In the genomic region with DNA sequence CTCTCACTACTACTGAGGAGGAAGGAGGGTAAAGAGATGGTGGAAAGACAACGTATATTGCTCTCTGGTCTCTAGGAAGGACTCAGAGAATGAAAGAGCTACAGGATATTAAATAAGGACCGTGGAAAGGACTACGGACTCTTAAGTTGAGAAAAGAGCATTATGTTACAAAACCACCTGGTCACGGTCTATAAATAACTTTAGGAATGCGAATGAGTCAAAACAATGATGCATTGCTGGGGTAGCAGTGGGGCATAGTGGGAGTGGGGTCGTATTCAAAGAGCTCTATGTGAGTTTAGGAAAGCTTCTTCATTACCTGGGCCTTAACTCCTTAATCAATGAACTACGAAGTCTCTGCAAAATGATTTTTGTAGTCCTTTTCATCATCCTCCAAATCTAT, we compare ENCODE assay signal across 19 cellular contexts.
A peak's percentile ranks its signal among the peaks of the same experiment; 100 is the strongest.
DNase-seq lines count a peak whose midpoint lies in the region; ATAC-seq, FAIRE-seq and TF ChIP-seq lines count a peak whose summit lies in the region.
"Had no signal": no experiment of that assay in that cellular context is flagged by ENCODE, and none has a peak within 500 bp of the region (broad histone marks: within the 10 kb centered on the region; RNA-seq: fewer than 3 reads in every experiment).

No MANE protein-coding gene starts in this region.

- H3K4me1 ChIP-seq in GM23338 (ENCODE audit: insufficient read depth) (0 out of 2 replicates have a peak, but pooled peaks cover 6% of the 10 kb centered on the region), GM12878 (ENCODE audit: control insufficient read depth, insufficient read depth, low read length) (peaks cover 18% of the 10 kb centered on the region), gastroesophageal sphincter (no peaks in the 10 kb centered on the region)
- H3K4me1 ChIP-seq: BLaER1, Caco-2 had no signal

- H3K36me3 ChIP-seq in GM23338 (ENCODE audit: insufficient read depth) (no peaks in the 10 kb centered on the region), GM12878 (ENCODE audit: control insufficient read depth in 2 of 2, insufficient read depth in 2 of 2, low read length in 1 of 2) (no peaks in the 10 kb centered on the region), gastroesophageal sphincter (no peaks in the 10 kb centered on the region)
- H3K36me3 ChIP-seq: BLaER1 had no signal

- H3K27ac Mint-ChIP-seq in GM23338: no peak overlapping the region
- H3K27ac Mint-ChIP-seq: CD8-positive, alpha-beta memory T cell had no signal

- H3K4me2 ChIP-seq in GM23338: peak overlapping the region; percentile 34
- H3K4me2 ChIP-seq in GM12878 (ENCODE audit: control insufficient read depth, insufficient read depth): 0 out of 2 replicates have a peak overlapping the region, but pooled peaks have one; percentile 22
- H3K4me2 ChIP-seq: BLaER1 had no signal

- H3F3A ChIP-seq in GM23338 (replicated peaks; ENCODE audit: low read depth): no peaks in the 10 kb centered on the region

- peak; percentile 42 for DNase-seq in DMS 273 (lab: John Stamatoyannopoulos, UW; ENCODE audit: unreplicated experiment)
- DNase-seq in DMS 273 treated with DMSO at 0.1 percent for 48 hours (lab: John Stamatoyannopoulos, UW): no peak
- DNase-seq in GM23338 (ENCODE audit: low spot score): peak; percentile 26
- no peak for DNase-seq in GM12878 (ENCODE audit: low read depth, low spot score)
- peak; percentile 1 for DNase-seq in myocyte (ENCODE audit: low read depth)
- DNase-seq in stimulated activated CD4-positive, alpha-beta T cell treated with anti-CD3 and anti-CD28 coated beads, Interleukin-2, amount 100 ng/mL, for 24 hours: no peak
- no peak for DNase-seq in dorsolateral prefrontal cortex
- DNase-seq: AML-193; Caco-2; CD8-positive, alpha-beta memory T cell; DND-41; GDM1 had no signal

- intact Hi-C loops in GM12878 (cut with micrococcal nuclease; ENCODE audit: unreplicated experiment): no loop called here
- intact Hi-C loops in dorsolateral prefrontal cortex (cut with DNase I): no loop called here

- no peak for FAIRE-seq in GM12878 (lab: Jason Lieb, UNC)
- FAIRE-seq: GM19239, H54 had no signal

- CTCF ChIA-PET in GM12878 (lab: Yijun Ruan, JAX): no interaction called here

- no TSS peak for BruUV-seq in GM12878 (replicated peaks; lab: Mats Ljungman, UMichigan)

- no peak overlapping the region for H3K4me3 ChIP-seq in GM23338
- no peak overlapping the region for H3K4me3 ChIP-seq in GM12878
- no peak overlapping the region for H3K4me3 ChIP-seq in gastroesophageal sphincter
- no peak overlapping the region for H3K4me3 ChIP-seq in dorsolateral prefrontal cortex
- H3K4me3 ChIP-seq: BLaER1 had no signal

- H4K20me1 ChIP-seq in GM23338 (replicated peaks; ENCODE audit: insufficient read depth) (no peaks in the 10 kb centered on the region), GM12878 (ENCODE audit: control insufficient read depth, insufficient read depth) (no peaks in the 10 kb centered on the region)
- H4K20me1 ChIP-seq: BLaER1 had no signal

- no peak overlapping the region for H3K4me3 Mint-ChIP-seq in GM23338
- H3K4me3 Mint-ChIP-seq: CD8-positive, alpha-beta memory T cell had no signal

- SMC1A ChIA-PET in GM12878 (lab: Charles Lee; ENCODE audit: uncharacterized antibody, unreplicated experiment): interaction anchor here (1.1 kb wide), 1 partner anchor 20 kb away, joined by 3 read pairs; no protein-coding TSS in a partner anchor

- H3K27ac ChIP-seq in GM23338 (ENCODE audit: low read depth) (no peak overlapping the region), GM12878 (ENCODE audit: control insufficient read depth, insufficient read depth) (no peak overlapping the region), gastroesophageal sphincter (no peak overlapping the region), dorsolateral prefrontal cortex (no peak overlapping the region)
- H3K27ac ChIP-seq: 22Rv1, BLaER1, HL-60 had no signal

- no peaks in the 10 kb centered on the region for H3K9me2 ChIP-seq in GM23338 (ENCODE audit: insufficient read depth)

- peaks cover 17% of the 10 kb centered on the region for H3K4me1 Mint-ChIP-seq in GM23338
- H3K4me1 Mint-ChIP-seq: CD8-positive, alpha-beta memory T cell had no signal

- RAD21 ChIA-PET in GM12878 (lab: Charles Lee; ENCODE audit: unreplicated experiment): interaction anchor here (0.7 kb wide), 1 partner anchor 521 kb away, joined by 3 read pairs; no protein-coding TSS in a partner anchor

- no peak overlapping the region for H2AFZ ChIP-seq in GM23338
- peak overlapping the region; percentile 44 for H2AFZ ChIP-seq in GM12878 (ENCODE audit: control insufficient read depth, low read depth, low read length)

- no peak overlapping the region for H3K9ac ChIP-seq in GM12878 (ENCODE audit: control insufficient read depth, insufficient read depth, low read length)
- H3K9ac ChIP-seq: BLaER1 had no signal

- TF ChIP-seq EP300 in GM12878 (IDR thresholded peaks at IDR 0.05; ENCODE audit: borderline replicate concordance in 1 of 2, control insufficient read depth in 1 of 2, low read depth in 2 of 2, low read length in 2 of 2) (no peak), gastroesophageal sphincter (IDR thresholded peaks at IDR 0.05) (no peak)

- peaks cover 4% of the 10 kb centered on the region for H3K27me3 Mint-ChIP-seq in GM23338 (ENCODE audit: insufficient read depth, low read depth, poor library complexity)
- H3K27me3 Mint-ChIP-seq: CD8-positive, alpha-beta memory T cell had no signal

- ATAC-seq in GM23338: peak; percentile 66; the same call in 2 of the 3 replicates
- no peak for ATAC-seq in GM12878
- no peak for ATAC-seq in gastroesophageal sphincter
- ATAC-seq: HCT116 had no signal

- H3K27me3 ChIP-seq in GM23338 (ENCODE audit: insufficient read depth): no peaks in the 10 kb centered on the region
- no peaks in the 10 kb centered on the region for H3K27me3 ChIP-seq in GM12878 (replicated peaks in 1 of 2; ENCODE audit: control insufficient read depth in 2 of 2, insufficient read depth in 2 of 2, low read length in 1 of 2)
- no peaks in the 10 kb centered on the region for H3K27me3 ChIP-seq in gastroesophageal sphincter
- H3K27me3 ChIP-seq in dorsolateral prefrontal cortex: peaks cover 0 to 6% (median 0%) of the 10 kb centered on the region in 45 donors
- H3K27me3 ChIP-seq: BLaER1 had no signal

- TF ChIP-seq CTCF in GM23338 (conservative IDR thresholded peaks at IDR 0.05; ENCODE audit: low read depth in 2 of 2) (no peak), GM12878 (IDR thresholded peaks at IDR 0.05 in 2 of 3, conservative IDR thresholded peaks at IDR 0.05 in 1 of 3; ENCODE audit: control insufficient read depth in 2 of 3, extremely low read depth in 1 of 3, insufficient read depth in 1 of 3, low read depth in 3 of 3, low read length in 3 of 3) (no peak), gastroesophageal sphincter (IDR thresholded peaks at IDR 0.05) (no peak), dorsolateral prefrontal cortex (IDR thresholded peaks at IDR 0.05 in 54 of 56, conservative IDR thresholded peaks at IDR 0.05 in 2 of 56; ENCODE audit: low read depth in 1 of 56, partially characterized antibody in 56 of 56) (no peak)

- WGBS in GM12878 (ENCODE audit: insufficient coverage, insufficient replicate concordance, low lambda C conversion rate, missing lambda C conversion rate): 59% methylated on average over 7 of the region's 7 CpGs
- 40 to 50% methylated on average over 6 to 7 of the region's 7 CpGs for WGBS in gastroesophageal sphincter (ENCODE audit: low coverage in 1 of 2), 2 donors

- in situ Hi-C loops in GM12878 (cut with MboI): no loop called here

- H3K79me2 ChIP-seq in GM23338 (replicated peaks; ENCODE audit: insufficient read depth) (no peaks in the 10 kb centered on the region), GM12878 (ENCODE audit: control insufficient read depth, insufficient read depth, low read length) (no peaks in the 10 kb centered on the region)

- no peaks in the 10 kb centered on the region for H3K36me3 Mint-ChIP-seq in GM23338 (ENCODE audit: low read depth)
- H3K36me3 Mint-ChIP-seq: CD8-positive, alpha-beta memory T cell had no signal

- POLR2A ChIA-PET in GM12878 (lab: Charles Lee): no interaction called here

- TF ChIP-seq POLR2A in GM12878 (IDR thresholded peaks at IDR 0.05; ENCODE audit: low read depth, low read length): no peak
- TF ChIP-seq POLR2A in gastroesophageal sphincter (IDR thresholded peaks at IDR 0.05): no peak

- peaks cover 8% of the 10 kb centered on the region; the same call in 2 of the 3 replicates for H3K9me3 ChIP-seq in GM12878 (replicated peaks; ENCODE audit: control insufficient read depth, insufficient read depth, low read length)
- no peaks in the 10 kb centered on the region for H3K9me3 ChIP-seq in gastroesophageal sphincter
- H3K9me3 ChIP-seq: BLaER1, Caco-2 had no signal

- TF ChIP-seq RAD21 in GM12878 (IDR thresholded peaks at IDR 0.05; ENCODE audit: insufficient read depth, low read depth, low read length): no peak

- no peaks in the 10 kb centered on the region for H3K9me3 Mint-ChIP-seq in GM23338

TF ChIP-seq in GM23338, 12 proteins besides CTCF, POLR2A, EP300 and RAD21:
- no peak for TF ChIP-seq NANOG (IDR thresholded peaks at IDR 0.05; ENCODE audit: borderline replicate concordance)

TF ChIP-seq in GM12878, 131 proteins besides CTCF, POLR2A, EP300 and RAD21:
- TF ChIP-seq EED (IDR thresholded peaks at IDR 0.05; ENCODE audit: low read depth): 0 out of 2 replicates have a peak, but pooled peaks have one; percentile 32
- TF ChIP-seq TBL1XR1 (IDR thresholded peaks at IDR 0.05; ENCODE audit: low read depth, low read length): no peak
TF ChIP-seq in GM12878: peak in this region for 1.

Comparison
In these comparisons a context has a peak if more than half of its experiments do, and no peak if none do; other contexts are left out.
1. DNase-seq: peak in DMS 273 (single experiment), GM23338 (single experiment) and myocyte (single experiment); none in DMS 273 treated with DMSO at 0.1 percent for 48 hours (single experiment), GM12878 (single experiment), stimulated activated CD4-positive, alpha-beta T cell treated with anti-CD3 and anti-CD28 coated beads, Interleukin-2, amount 100 ng/mL, for 24 hours (0 of 2) and dorsolateral prefrontal cortex (0 of 10).